Comparison of ENCODE assay signal across 1 cellular context in the genomic region with DNA sequence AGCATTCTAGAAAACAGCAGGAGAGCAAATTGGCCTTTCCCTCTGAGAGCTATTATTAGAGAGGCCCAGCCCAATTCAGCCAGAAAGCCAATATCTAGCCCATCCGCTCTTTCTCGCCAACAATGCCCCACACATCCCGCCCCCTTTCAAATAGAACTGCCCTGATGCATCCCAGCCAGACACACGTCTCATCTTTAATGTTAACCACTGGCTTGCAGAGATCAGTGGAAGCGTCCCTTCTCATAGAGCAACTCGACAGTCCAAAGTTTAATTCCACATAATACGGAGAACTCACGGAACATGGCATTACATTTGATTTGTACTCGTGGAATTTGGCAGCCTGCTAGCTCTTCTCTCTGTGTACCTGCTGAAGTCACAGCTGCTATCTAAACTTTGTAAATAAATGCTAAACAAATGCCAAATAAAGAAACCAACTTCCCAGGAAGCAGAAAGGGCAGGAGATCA.
TF ChIP-seq lines count a peak whose summit lies in the region.

No MANE protein-coding gene starts in this region.

TF ChIP-seq in GM23338, 12 proteins besides CTCF, POLR2A, EP300 and RAD21 (continued from another document):
- TF ChIP-seq REST (IDR thresholded peaks at IDR 0.05; ENCODE audit: unreplicated experiment) (no peak), EZH2phosphoT487 (IDR thresholded peaks at IDR 0.05; ENCODE audit: unreplicated experiment) (no peak), NANOG (IDR thresholded peaks at IDR 0.05; ENCODE audit: borderline replicate concordance) (no peak), POLR2AphosphoS5 (IDR thresholded peaks at IDR 0.05; ENCODE audit: low read depth) (no peak), ZNF331 (CRISPR knock-in tag; IDR thresholded peaks at IDR 0.05; ENCODE audit: low read depth) (no peak)
